25 cellular contexts compared by ENCODE assay signal in genomic region chr12:51189790-51190355, GRCh38.
"Had no signal": no experiment of that assay in that cellular context is flagged by ENCODE, and none has a peak within 500 bp of the region (broad histone marks: within the 10 kb centered on the region; RNA-seq: fewer than 3 reads in every experiment).

No MANE protein-coding gene starts in this region.

- H3K79me2 ChIP-seq: hepatocyte had no signal

- H3K27me3 Mint-ChIP-seq: naive B cell; stimulated activated memory B cell treated with anti-CD40 and anti-IgM and Interleukin-4, amounts not matched to agents 10 μg/mL and 1 μg/mL and 100 μg/mL, for 72 hours; stimulated activated naive CD8-positive, alpha-beta T cell treated with anti-CD3 and anti-CD28 coated beads, Interleukin-15, Interleukin-2, amounts not matched to agents 100 ng/mL and 50 ng/mL, for 24 hours had no signal

- H3K9me3 Mint-ChIP-seq: naive B cell; nephron; stimulated activated memory B cell treated with anti-CD40 and anti-IgM and Interleukin-4, amounts not matched to agents 10 μg/mL and 1 μg/mL and 100 μg/mL, for 72 hours; stimulated activated naive CD8-positive, alpha-beta T cell treated with anti-CD3 and anti-CD28 coated beads, Interleukin-15, Interleukin-2, amounts not matched to agents 100 ng/mL and 50 ng/mL, for 24 hours had no signal

- ATAC-seq: foreskin keratinocyte; lower lobe of right lung; stimulated activated memory B cell treated with anti-CD40 and anti-IgM and Interleukin-4, amounts not matched to agents 10 μg/mL and 1 μg/mL and 100 μg/mL, for 72 hours; upper lobe of right lung had no signal

- H3K4me1 ChIP-seq: foreskin keratinocyte, left ventricle myocardium inferior, lower lobe of right lung, right atrium auricular region, upper lobe of right lung, vagina had no signal

- H3K4me3 ChIP-seq: esophagus squamous epithelium, hepatocyte, left ventricle myocardium inferior, lower lobe of right lung, right atrium auricular region, spleen, tibial nerve, upper lobe of right lung, vagina had no signal

- H2AFZ ChIP-seq: hepatocyte had no signal

- H3K9me3 ChIP-seq: esophagus squamous epithelium, left ventricle myocardium inferior, lower lobe of right lung, right atrium auricular region, spleen, tibial nerve, upper lobe of right lung, vagina had no signal

- H3K27ac Mint-ChIP-seq: stimulated activated naive CD8-positive, alpha-beta T cell treated with anti-CD3 and anti-CD28 coated beads, Interleukin-15, Interleukin-2, amounts not matched to agents 100 ng/mL and 50 ng/mL, for 24 hours had no signal

- H3K27me3 ChIP-seq: esophagus squamous epithelium, foreskin keratinocyte, hepatocyte, right atrium auricular region, spleen, tibial nerve, upper lobe of right lung, vagina had no signal

- H3K27ac ChIP-seq: epithelial cell of prostate, esophagus squamous epithelium, foreskin keratinocyte, hepatocyte, left ventricle myocardium inferior, lower lobe of right lung, right atrium auricular region, spleen, tibial nerve, upper lobe of right lung, vagina had no signal

- H3K4me2 ChIP-seq: hepatocyte had no signal

- H3K4me3 Mint-ChIP-seq: naive B cell; nephron; stimulated activated memory B cell treated with anti-CD40 and anti-IgM and Interleukin-4, amounts not matched to agents 10 μg/mL and 1 μg/mL and 100 μg/mL, for 72 hours; stimulated activated naive CD8-positive, alpha-beta T cell treated with anti-CD3 and anti-CD28 coated beads, Interleukin-15, Interleukin-2, amounts not matched to agents 100 ng/mL and 50 ng/mL, for 24 hours had no signal

- DNase-seq: effector memory CD4-positive, alpha-beta T cell; esophagus squamous epithelium; foreskin keratinocyte; head of caudate nucleus; kidney; left cardiac atrium; left ventricle myocardium inferior; lower lobe of right lung; mesenchymal stem cell; midbrain; naive B cell; posterior cingulate gyrus; spleen; stimulated activated CD4-positive, alpha-beta T cell treated with anti-CD3 and anti-CD28 coated beads, Interleukin-15, amount 100 ng/mL, for 24 hours; stimulated activated CD4-positive, alpha-beta T cell treated with anti-CD3 and anti-CD28 coated beads, Interleukin-1b, Interleukin-23, amount 100 ng/mL, for 48 hours; stimulated activated CD4-positive, alpha-beta T cell treated with anti-CD3 and anti-CD28 coated beads, Interleukin-4, amount 100 ng/mL, for 24 hours; upper lobe of right lung had no signal
